ENCODE assay signal across 24 cellular contexts in genomic region chr22:50603511-50604255, GRCh38. TPM values are rescaled to one million over a fixed set of nuclear protein-coding genes. Genes with fewer than 3 reads are reported as not detected.
A peak's percentile ranks its signal among the peaks of the same experiment; 100 is the strongest.
DNase-seq lines count a peak whose midpoint lies in the region; ATAC-seq, FAIRE-seq and TF ChIP-seq lines count a peak whose summit lies in the region.
"Had no signal": no experiment of that assay in that cellular context is flagged by ENCODE, and none has a peak within 500 bp of the region (broad histone marks: within the 10 kb centered on the region; RNA-seq: fewer than 3 reads in every experiment).

No MANE protein-coding gene starts in this region.

- H3K27ac ChIP-seq in H1 (ENCODE audit: low read depth, low read length) (no peak overlapping the region), neural progenitor cell (no peak overlapping the region)
- H3K27ac ChIP-seq: 22Rv1, BLaER1 had no signal

- H3K9ac ChIP-seq in H1 (replicated peaks in 1 of 4; ENCODE audit: extremely low read depth in 1 of 4, low read depth in 3 of 4, low read length in 3 of 4) (no peak overlapping the region), neural progenitor cell (no peak overlapping the region)
- H3K9ac ChIP-seq: BLaER1 had no signal

- no peaks in the 10 kb centered on the region for H3K79me1 ChIP-seq in H1 (ENCODE audit: low read depth, low read length)

- no peak overlapping the region for H3K4ac ChIP-seq in H1 (replicated peaks; ENCODE audit: insufficient read length, low read depth, low read length)

- no peak overlapping the region for H3K18ac ChIP-seq in H1 (ENCODE audit: extremely low read depth, low read length)

- CTCF ChIA-PET in activated CD8-positive, alpha-beta memory T cell treated with anti-CD3 and anti-CD28 coated beads, Interleukin-2, amount 10 ng/mL, durations not matched to agents 7 days and 5 days (lab: Charles Lee) = no interaction called here
- CTCF ChIA-PET in H1 (lab: Charles Lee; ENCODE audit: partially characterized antibody) = interaction anchor here (0.7 to 2.5 kb wide), 5 partner anchors 9 to 25 kb away, joined by 3 to 9 read pairs (median 3); partner anchors contain the start of gene CPT1B

- FAIRE-seq in GM19239 (lab: Jason Lieb, UNC) (no peak), H1 (lab: Jason Lieb, UNC) (no peak), D721Med (lab: Jason Lieb, UNC) (no peak)
- FAIRE-seq: GM12892, HTR-8/SVneo had no signal

- peak overlapping the region; percentile 51; the same call in 1 of the 2 replicates for H4K8ac ChIP-seq in H1 (ENCODE audit: extremely low read depth, insufficient read depth, low read length)

- H2AK5ac ChIP-seq in H1 (ENCODE audit: low read depth, low read length) = no peak overlapping the region

- H3K27ac Mint-ChIP-seq in activated CD8-positive, alpha-beta memory T cell treated with anti-CD3 and anti-CD28 coated beads, Interleukin-2, amount 10 ng/mL, durations not matched to agents 7 days and 5 days = no peak overlapping the region
- H3K27ac Mint-ChIP-seq in neural progenitor cell = no peak overlapping the region
- H3K27ac Mint-ChIP-seq: CD8-positive, alpha-beta T cell had no signal

- H3K4me2 ChIP-seq in H1 (ENCODE audit: insufficient read depth in 1 of 2, low read depth in 2 of 2, low read length in 2 of 2) = peak overlapping the region; percentile 29 to 64
- no peak overlapping the region for H3K4me2 ChIP-seq in neural progenitor cell
- H3K4me2 ChIP-seq: BLaER1 had no signal

- no peak overlapping the region for H2BK12ac ChIP-seq in H1 (ENCODE audit: low read depth, low read length)

- POLR2A ChIA-PET in H1 (lab: Charles Lee; ENCODE audit: partially characterized antibody) = interaction anchor here (1.0 kb wide), 1 partner anchor 60 kb away, joined by 4 read pairs; no protein-coding TSS in a partner anchor

- no peak overlapping the region for H2AFZ ChIP-seq in H1 (ENCODE audit: low read length)
- no peak overlapping the region for H2AFZ ChIP-seq in neural progenitor cell (replicated peaks)

- ATAC-seq in activated CD8-positive, alpha-beta memory T cell treated with anti-CD3 and anti-CD28 coated beads, Interleukin-2, amount 10 ng/mL, durations not matched to agents 7 days and 5 days = no peak
- ATAC-seq: CD8-positive, alpha-beta T cell; PC-3 had no signal

- peak; percentile 53 for DNase-seq in activated CD8-positive, alpha-beta memory T cell treated with anti-CD3 and anti-CD28 coated beads, Interleukin-2, amount 50 U/mL, for 48 hours
- no peak for DNase-seq in activated CD8-positive, alpha-beta memory T cell treated with anti-CD3 and anti-CD28 coated beads, Interleukin-2, amount 10 ng/mL, durations not matched to agents 7 days and 5 days
- DNase-seq in GM19239 (ENCODE audit: insufficient read length, low spot score) (peak; percentile 28), H1 (ENCODE audit: low read depth in 1 of 2, low spot score in 2 of 2) (no peak), neural progenitor cell (ENCODE audit: low spot score) (peak; percentile 39), foreskin melanocyte (no peak), HUDEP-2 (lab: John Stamatoyannopoulos, UW; ENCODE audit: unreplicated experiment in 76 of 76) (no peak), D721Med (ENCODE audit: insufficient read length, low spot score) (no peak)
- DNase-seq: DND-41, GDM1, HCEC 1CT, KG1, NCI-H1417 treated with DMSO at 0.1 percent for 48 hours, NCI-H2029, NCI-H2171 treated with DMSO at 0.1 percent for 48 hours, NCI-H82, PC-3 had no signal

- peaks cover 0 to 3% (median 0%) of the 10 kb centered on the region in 4 experiments; a peak in 1 of 8 replicates for H3K36me3 ChIP-seq in H1 (ENCODE audit: control insufficient read depth in 2 of 4, insufficient read depth in 4 of 4, low read length in 3 of 4)
- no peaks in the 10 kb centered on the region for H3K36me3 ChIP-seq in neural progenitor cell
- H3K36me3 ChIP-seq: BLaER1 had no signal

- no peak overlapping the region for H2BK5ac ChIP-seq in H1 (ENCODE audit: low read depth, low read length)

- H3K79me2 ChIP-seq in H1 (ENCODE audit: control insufficient read depth in 1 of 2, insufficient read depth in 2 of 2, low read length in 2 of 2) = no peaks in the 10 kb centered on the region
- no peaks in the 10 kb centered on the region for H3K79me2 ChIP-seq in neural progenitor cell (ENCODE audit: low read depth)

- no peak for TF ChIP-seq CTCF in H1 (IDR thresholded peaks at IDR 0.05; ENCODE audit: control extremely low read depth in 1 of 3, insufficient read depth in 1 of 3, low read depth in 1 of 3, low read length in 3 of 3)
- no peak for TF ChIP-seq CTCF in neural progenitor cell (IDR thresholded peaks at IDR 0.05)
- no peak for TF ChIP-seq CTCF in D721Med (IDR thresholded peaks at IDR 0.05; ENCODE audit: insufficient read depth, missing control alignments)

- H3K4me3 ChIP-seq in H1 (ENCODE audit: extremely low read depth in 1 of 4, insufficient read depth in 2 of 4, low read depth in 3 of 4, low read length in 4 of 4) (peak overlapping the region in 3 of 4 experiments; percentile 26 to 55 (median 27); a peak in 6 of 8 replicates), neural progenitor cell (no peak overlapping the region)
- H3K4me3 ChIP-seq: BLaER1 had no signal

- peaks cover 2% of the 10 kb centered on the region; the same call in 1 of the 2 replicates for H3K23me2 ChIP-seq in H1 (ENCODE audit: low read depth, low read length)

- H3K9me3 ChIP-seq in H1 (ENCODE audit: insufficient read depth in 2 of 2, low read depth in 1 of 2, low read length in 1 of 2) (no peaks in the 10 kb centered on the region), neural progenitor cell (ENCODE audit: low read depth) (no peaks in the 10 kb centered on the region)
- H3K9me3 ChIP-seq: BLaER1 had no signal

- H2BK15ac ChIP-seq in H1 (ENCODE audit: low read length) = no peak overlapping the region

- TF ChIP-seq EP300 in H1 (IDR thresholded peaks at IDR 0.05; ENCODE audit: borderline replicate concordance in 1 of 2, low read depth in 2 of 2, low read length in 2 of 2) = no peak

- peaks cover 6% of the 10 kb centered on the region for H3K4me1 Mint-ChIP-seq in activated CD8-positive, alpha-beta memory T cell treated with anti-CD3 and anti-CD28 coated beads, Interleukin-2, amount 10 ng/mL, durations not matched to agents 7 days and 5 days
- peaks cover 19% of the 10 kb centered on the region for H3K4me1 Mint-ChIP-seq in neural progenitor cell

- H3K27me3 ChIP-seq in H1 (replicated peaks in 1 of 4; ENCODE audit: control insufficient read depth in 3 of 4, extremely low read depth in 1 of 4, insufficient read depth in 3 of 4, low read length in 3 of 4) (peaks cover 54 to 77% (median 65%) of the 10 kb centered on the region in 4 experiments; a peak in 6 of 7 replicates), neural progenitor cell (peaks cover 73% of the 10 kb centered on the region)

- H4K20me1 ChIP-seq in H1 (replicated peaks in 1 of 2; ENCODE audit: control insufficient read depth in 1 of 2, insufficient read depth in 2 of 2, low read length in 2 of 2) (peaks cover 11 to 15% of the 10 kb centered on the region in 2 experiments), neural progenitor cell (ENCODE audit: low read depth) (peaks cover 21% of the 10 kb centered on the region)

- no peaks in the 10 kb centered on the region for H3F3A ChIP-seq in neural progenitor cell (ENCODE audit: low read depth)

- no peak overlapping the region for H3K14ac ChIP-seq in H1 (ENCODE audit: insufficient read length)

- H2BK20ac ChIP-seq in H1 (ENCODE audit: low read length) = no peak overlapping the region

- no peak for TF ChIP-seq POLR2A in H1 (IDR thresholded peaks at IDR 0.05; ENCODE audit: control extremely low read depth in 1 of 2, low read depth in 2 of 2, low read length in 2 of 2)

- no peak overlapping the region for H3K56ac ChIP-seq in H1 (replicated peaks; ENCODE audit: insufficient read length, low read depth, low read length)

- no peak for TF ChIP-seq RAD21 in H1 (IDR thresholded peaks at IDR 0.05 in 1 of 2, conservative IDR thresholded peaks at IDR 0.05 in 1 of 2; ENCODE audit: low read depth in 2 of 2, low read length in 2 of 2)

- no peak overlapping the region for H4K5ac ChIP-seq in H1 (ENCODE audit: insufficient read length, low read depth, low read length)

- no peak overlapping the region for H4K91ac ChIP-seq in H1 (replicated peaks; ENCODE audit: insufficient read length, low read length)

- no peaks in the 10 kb centered on the region for H3K36me3 Mint-ChIP-seq in activated CD8-positive, alpha-beta memory T cell treated with anti-CD3 and anti-CD28 coated beads, Interleukin-2, amount 10 ng/mL, durations not matched to agents 7 days and 5 days
- H3K36me3 Mint-ChIP-seq in neural progenitor cell = peaks cover 4% of the 10 kb centered on the region
- H3K36me3 Mint-ChIP-seq: CD8-positive, alpha-beta T cell had no signal

- no peaks in the 10 kb centered on the region for H3K9me3 Mint-ChIP-seq in activated CD8-positive, alpha-beta memory T cell treated with anti-CD3 and anti-CD28 coated beads, Interleukin-2, amount 10 ng/mL, durations not matched to agents 7 days and 5 days (ENCODE audit: low read depth)
- H3K9me3 Mint-ChIP-seq in neural progenitor cell = peaks cover 2% of the 10 kb centered on the region
- H3K9me3 Mint-ChIP-seq: CD8-positive, alpha-beta T cell had no signal

- peaks cover 46% of the 10 kb centered on the region for H3K27me3 Mint-ChIP-seq in activated CD8-positive, alpha-beta memory T cell treated with anti-CD3 and anti-CD28 coated beads, Interleukin-2, amount 10 ng/mL, durations not matched to agents 7 days and 5 days
- peaks cover 13% of the 10 kb centered on the region for H3K27me3 Mint-ChIP-seq in neural progenitor cell (ENCODE audit: insufficient read depth, low read depth)

- 5% methylated on average over 22 of the region's 70 CpGs; no CpG with 5 or more reads in 1 of the 2 experiments for WGBS in H1 (ENCODE audit: extremely low coverage in 1 of 2, insufficient coverage in 1 of 2, insufficient read length in 1 of 2, insufficient replicate concordance in 2 of 2, low coverage in 1 of 2, low lambda C conversion rate in 2 of 2, missing lambda C conversion rate in 1 of 2), 2 experiments

- no peak overlapping the region for H3K23ac ChIP-seq in H1 (ENCODE audit: insufficient read length)

- no peak overlapping the region for H3K4me3 Mint-ChIP-seq in activated CD8-positive, alpha-beta memory T cell treated with anti-CD3 and anti-CD28 coated beads, Interleukin-2, amount 10 ng/mL, durations not matched to agents 7 days and 5 days
- no peak overlapping the region for H3K4me3 Mint-ChIP-seq in neural progenitor cell
- H3K4me3 Mint-ChIP-seq: CD8-positive, alpha-beta T cell had no signal

- H3K4me1 ChIP-seq in H1 (replicated peaks in 1 of 4; ENCODE audit: control insufficient read depth in 3 of 4, insufficient read depth in 4 of 4, low read length in 3 of 4) (peaks cover 0 to 16% (median 4%) of the 10 kb centered on the region in 4 experiments; a peak in 5 of 7 replicates), neural progenitor cell (peaks cover 4% of the 10 kb centered on the region)

- H2BK120ac ChIP-seq in H1 (replicated peaks; ENCODE audit: low read depth, low read length) = no peak overlapping the region

RNA-seq across cellular contexts. Expression of gene MAPK8IP2, which starts 3.1 kb away (rescaled TPM):
- under 1 TPM; 0.19 to 0.29 TPM for total RNA-seq in activated CD8-positive, alpha-beta memory T cell treated with anti-CD3 and anti-CD28 coated beads, Interleukin-2, amount 10 ng/mL, durations not matched to agents 7 days and 5 days
- total RNA-seq in H1 (2021; fragmentation: NEBNext Ultra II Directional; extraction: Animal tissue kit (Norgen Biotek cat#: 25700)) = 5.5 and 6.7 TPM in 2 replicates
- polyA plus RNA-seq in H1 (2011; rRNA removed) = 1.5 and 1.7 TPM in 2 replicates
- 1.2 TPM for polyA plus RNA-seq in H1 (2011; cell fraction: cytosol; rRNA removed)
- polyA plus RNA-seq in H1 (2011; cell fraction: nucleus; rRNA removed) = 2.4 TPM
- polyA plus RNA-seq in H1 (2012, experiment 1 of 2) = 1.9 to 2.6 TPM (median 2.4 TPM) in 4 replicates
- 2.3 TPM for polyA plus RNA-seq in H1 (2012, experiment 2 of 2)
- 2.5 TPM for polyA plus RNA-seq in H1 (2013, experiment 1 of 2)
- 2.9 TPM for polyA plus RNA-seq in H1 (2013, experiment 2 of 2)
- polyA minus RNA-seq in H1 (2011; rRNA and poly(A)+ RNA removed) = 0.44 and 0.83 TPM in 2 replicates
- 1.4 TPM for polyA minus RNA-seq in H1 (2011; cell fraction: cytosol; rRNA and poly(A)+ RNA removed)
- polyA minus RNA-seq in H1 (2011; cell fraction: nucleus; rRNA and poly(A)+ RNA removed) = 1.00 TPM
- 0.74 TPM in 1 of 2 replicates, not detected in the other for total RNA-seq in neural progenitor cell (ENCODE audit: low replicate concordance)

RNA-seq across cellular contexts. Expression of gene CHKB, which starts 21.0 kb away (rescaled TPM):
- total RNA-seq in activated CD8-positive, alpha-beta memory T cell treated with anti-CD3 and anti-CD28 coated beads, Interleukin-2, amount 10 ng/mL, durations not matched to agents 7 days and 5 days = 100 to 1,000 TPM in 1 of 2 experiments, 10 to 100 TPM in 1; 97.2 to 118 TPM
- 42.2 and 51.8 TPM in 2 replicates for total RNA-seq in H1 (2021; fragmentation: NEBNext Ultra II Directional; extraction: Animal tissue kit (Norgen Biotek cat#: 25700))
- 27.9 and 28.4 TPM in 2 replicates for polyA plus RNA-seq in H1 (2011; rRNA removed)
- polyA plus RNA-seq in H1 (2011; cell fraction: cytosol; rRNA removed) = 45.6 TPM
- 170 TPM for polyA plus RNA-seq in H1 (2011; cell fraction: nucleus; rRNA removed)
- polyA plus RNA-seq in H1 (2012, experiment 1 of 2) = 46.9 to 53.6 TPM (median 51.5 TPM) in 4 replicates
- polyA plus RNA-seq in H1 (2012, experiment 2 of 2) = 38.3 TPM
- 42.5 TPM for polyA plus RNA-seq in H1 (2013, experiment 1 of 2)
- polyA plus RNA-seq in H1 (2013, experiment 2 of 2) = 37.9 TPM
- polyA minus RNA-seq in H1 (2011; rRNA and poly(A)+ RNA removed) = 18.4 and 19.3 TPM in 2 replicates
- polyA minus RNA-seq in H1 (2011; cell fraction: cytosol; rRNA and poly(A)+ RNA removed) = 15.9 TPM
- polyA minus RNA-seq in H1 (2011; cell fraction: nucleus; rRNA and poly(A)+ RNA removed) = 35.6 TPM
- total RNA-seq in neural progenitor cell (ENCODE audit: low replicate concordance) = 67.4 and 93.9 TPM in 2 replicates

RNA-seq across cellular contexts. Expression of gene ARSA, which starts 24.3 kb away (rescaled TPM):
- total RNA-seq in activated CD8-positive, alpha-beta memory T cell treated with anti-CD3 and anti-CD28 coated beads, Interleukin-2, amount 10 ng/mL, durations not matched to agents 7 days and 5 days = 10 to 100 TPM; 49.6 to 68.2 TPM
- total RNA-seq in H1 (2021; fragmentation: NEBNext Ultra II Directional; extraction: Animal tissue kit (Norgen Biotek cat#: 25700)) = 7.7 and 9.8 TPM in 2 replicates
- 10.1 and 14.3 TPM in 2 replicates for polyA plus RNA-seq in H1 (2011; rRNA removed)
- polyA plus RNA-seq in H1 (2011; cell fraction: cytosol; rRNA removed) = 8.5 TPM
- polyA plus RNA-seq in H1 (2011; cell fraction: nucleus; rRNA removed) = 49.1 TPM
- polyA plus RNA-seq in H1 (2012, experiment 1 of 2) = 8.3 to 12.4 TPM (median 11.3 TPM) in 4 replicates
- polyA plus RNA-seq in H1 (2012, experiment 2 of 2) = 10.7 TPM
- polyA plus RNA-seq in H1 (2013, experiment 1 of 2) = 9.1 TPM
- polyA plus RNA-seq in H1 (2013, experiment 2 of 2) = 8.0 TPM
- 4.2 and 4.7 TPM in 2 replicates for polyA minus RNA-seq in H1 (2011; rRNA and poly(A)+ RNA removed)
- polyA minus RNA-seq in H1 (2011; cell fraction: cytosol; rRNA and poly(A)+ RNA removed) = 7.0 TPM
- polyA minus RNA-seq in H1 (2011; cell fraction: nucleus; rRNA and poly(A)+ RNA removed) = 12.1 TPM
- 4.2 and 18.4 TPM in 2 replicates for total RNA-seq in neural progenitor cell (ENCODE audit: low replicate concordance)

RNA-seq across cellular contexts. Expression of gene CPT1B, which starts 25.5 kb away (rescaled TPM):
- 10 to 100 TPM; 80.1 to 87.6 TPM for total RNA-seq in activated CD8-positive, alpha-beta memory T cell treated with anti-CD3 and anti-CD28 coated beads, Interleukin-2, amount 10 ng/mL, durations not matched to agents 7 days and 5 days
- 33.1 and 36.2 TPM in 2 replicates for total RNA-seq in H1 (2021; fragmentation: NEBNext Ultra II Directional; extraction: Animal tissue kit (Norgen Biotek cat#: 25700))
- polyA plus RNA-seq in H1 (2011; rRNA removed) = 34.2 and 47.7 TPM in 2 replicates
- 48.0 TPM for polyA plus RNA-seq in H1 (2011; cell fraction: cytosol; rRNA removed)
- 378 TPM for polyA plus RNA-seq in H1 (2011; cell fraction: nucleus; rRNA removed)
- 46.3 to 71.2 TPM (median 63.2 TPM) in 4 replicates for polyA plus RNA-seq in H1 (2012, experiment 1 of 2)
- polyA plus RNA-seq in H1 (2012, experiment 2 of 2) = 31.6 TPM
- polyA plus RNA-seq in H1 (2013, experiment 1 of 2) = 15.9 TPM
- 15.5 TPM for polyA plus RNA-seq in H1 (2013, experiment 2 of 2)
- 20.9 and 22.0 TPM in 2 replicates for polyA minus RNA-seq in H1 (2011; rRNA and poly(A)+ RNA removed)
- polyA minus RNA-seq in H1 (2011; cell fraction: cytosol; rRNA and poly(A)+ RNA removed) = 12.0 TPM
- 46.3 TPM for polyA minus RNA-seq in H1 (2011; cell fraction: nucleus; rRNA and poly(A)+ RNA removed)
- 33.9 and 49.6 TPM in 2 replicates for total RNA-seq in neural progenitor cell (ENCODE audit: low replicate concordance)

RNA-seq across cellular contexts. Expression of gene SYCE3, which starts 41.0 kb away (rescaled TPM):
- under 1 TPM; 0.76 to 0.96 TPM for total RNA-seq in activated CD8-positive, alpha-beta memory T cell treated with anti-CD3 and anti-CD28 coated beads, Interleukin-2, amount 10 ng/mL, durations not matched to agents 7 days and 5 days
- total RNA-seq in H1 (2021; fragmentation: NEBNext Ultra II Directional; extraction: Animal tissue kit (Norgen Biotek cat#: 25700)) = not detected in 2 replicates
- 1.9 and 2.9 TPM in 2 replicates for polyA plus RNA-seq in H1 (2011; rRNA removed)
- 5.7 TPM for polyA plus RNA-seq in H1 (2011; cell fraction: cytosol; rRNA removed)
- polyA plus RNA-seq in H1 (2011; cell fraction: nucleus; rRNA removed) = 0.41 TPM
- 1.2 to 2.5 TPM (median 1.6 TPM) in 4 replicates for polyA plus RNA-seq in H1 (2012, experiment 1 of 2)
- not detected for polyA plus RNA-seq in H1 (2012, experiment 2 of 2)
- 0.91 TPM for polyA plus RNA-seq in H1 (2013, experiment 1 of 2)
- polyA plus RNA-seq in H1 (2013, experiment 2 of 2) = 0.77 TPM
- not detected in 2 replicates for polyA minus RNA-seq in H1 (2011; rRNA and poly(A)+ RNA removed)
- polyA minus RNA-seq in H1 (2011; cell fraction: cytosol; rRNA and poly(A)+ RNA removed) = not detected
- polyA minus RNA-seq in H1 (2011; cell fraction: nucleus; rRNA and poly(A)+ RNA removed) = not detected
- total RNA-seq in neural progenitor cell (ENCODE audit: low replicate concordance) = 2.8 TPM in 1 of 2 replicates, not detected in the other
- total RNA-seq: CD8-positive, alpha-beta T cell; SK-MEL-5 had no signal
- polyA plus RNA-seq: AG04450 had no signal

Comparison
In these comparisons a context has a peak if more than half of its experiments do, and no peak if none do; other contexts are left out.
1. DNase-seq: peak in activated CD8-positive, alpha-beta memory T cell treated with anti-CD3 and anti-CD28 coated beads, Interleukin-2, amount 50 U/mL, for 48 hours (single experiment), GM19239 (single experiment) and neural progenitor cell (single experiment); none in activated CD8-positive, alpha-beta memory T cell treated with anti-CD3 and anti-CD28 coated beads, Interleukin-2, amount 10 ng/mL, durations not matched to agents 7 days and 5 days (single experiment), H1 (0 of 2), foreskin melanocyte (single experiment), HUDEP-2 (0 of 76) and D721Med (single experiment).